ENCODE assay signal across 26 cellular contexts in genomic region chr20:36532822-36533221, GRCh38.
"Had no signal": no experiment of that assay in that cellular context is flagged by ENCODE, and none has a peak within 500 bp of the region (broad histone marks: within the 10 kb centered on the region; RNA-seq: fewer than 3 reads in every experiment).

No MANE protein-coding gene starts in this region.

- H3K4me3 Mint-ChIP-seq: activated CD4-positive, alpha-beta memory T cell treated with anti-CD3 and anti-CD28 coated beads for 36 hours; activated CD4-positive, alpha-beta T cell treated with anti-CD3 and anti-CD28 coated beads, Interleukin-2, amount 10 ng/mL, durations not matched to agents 7 days and 5 days; activated naive CD4-positive, alpha-beta T cell treated with anti-CD3 and anti-CD28 coated beads, Interleukin-2, amount 10 ng/mL, durations not matched to agents 7 days and 5 days; activated naive CD8-positive, alpha-beta T cell; activated naive CD8-positive, alpha-beta T cell treated with anti-CD3 and anti-CD28 coated beads, Interleukin-2, amount 50 U/mL, for 24 hours; activated T-cell treated with anti-CD3 and anti-CD28 coated beads, Interleukin-2, amount 50 U/mL, for 4 hours; activated T-helper 1 cell treated with anti-CD3 and anti-CD28 coated beads, Interleukin-12 subunit alpha, Interleukin-12 subunit beta, Interleukin-2, Interleukin-4 antibody, amounts not matched to agents 30 ng/mL and 10 ng/mL and 1 ng/mL, durations not matched to agents 14 hours and 24 hours and 36 hours; central memory CD8-positive, alpha-beta T cell had no signal

- H3K4me1 Mint-ChIP-seq: activated CD4-positive, alpha-beta T cell treated with anti-CD3 and anti-CD28 coated beads, Interleukin-2, amount 10 ng/mL, durations not matched to agents 7 days and 5 days; activated naive CD4-positive, alpha-beta T cell treated with anti-CD3 and anti-CD28 coated beads, Interleukin-2, amount 10 ng/mL, durations not matched to agents 7 days and 5 days; activated naive CD8-positive, alpha-beta T cell treated with anti-CD3 and anti-CD28 coated beads, Interleukin-2, amount 50 U/mL, for 24 hours; central memory CD8-positive, alpha-beta T cell had no signal

- H3K27ac ChIP-seq: cardiac muscle cell, SJCRH30, SK-N-MC had no signal

- H3K27me3 Mint-ChIP-seq: activated CD4-positive, alpha-beta memory T cell treated with anti-CD3 and anti-CD28 coated beads for 36 hours; activated CD4-positive, alpha-beta T cell treated with anti-CD3 and anti-CD28 coated beads, Interleukin-2, amount 10 ng/mL, durations not matched to agents 7 days and 5 days; activated naive CD8-positive, alpha-beta T cell; activated naive CD8-positive, alpha-beta T cell treated with anti-CD3 and anti-CD28 coated beads, Interleukin-2, amount 50 U/mL, for 24 hours; central memory CD8-positive, alpha-beta T cell had no signal

- H3K36me3 ChIP-seq: cardiac muscle cell had no signal

- H3K9me3 Mint-ChIP-seq: activated CD4-positive, alpha-beta memory T cell treated with anti-CD3 and anti-CD28 coated beads for 36 hours; activated CD4-positive, alpha-beta T cell treated with anti-CD3 and anti-CD28 coated beads, Interleukin-2, amount 10 ng/mL, durations not matched to agents 7 days and 5 days; activated naive CD4-positive, alpha-beta T cell treated with anti-CD3 and anti-CD28 coated beads, Interleukin-2, amount 10 ng/mL, durations not matched to agents 7 days and 5 days; activated naive CD8-positive, alpha-beta T cell treated with anti-CD3 and anti-CD28 coated beads, Interleukin-2, amount 50 U/mL, for 24 hours; activated T-cell treated with anti-CD3 and anti-CD28 coated beads, Interleukin-2, amount 50 U/mL, for 4 hours; activated T-helper 1 cell treated with anti-CD3 and anti-CD28 coated beads, Interleukin-12 subunit alpha, Interleukin-12 subunit beta, Interleukin-2, Interleukin-4 antibody, amounts not matched to agents 30 ng/mL and 10 ng/mL and 1 ng/mL, durations not matched to agents 14 hours and 24 hours and 36 hours; central memory CD8-positive, alpha-beta T cell had no signal

- ATAC-seq: activated naive CD8-positive, alpha-beta T cell treated with anti-CD3 and anti-CD28 coated beads, Interleukin-2, amount 50 U/mL, for 24 hours; activated T-cell treated with anti-CD3 and anti-CD28 coated beads, Interleukin-2, amount 50 U/mL, for 4 hours had no signal

- H3K9me3 ChIP-seq: SJCRH30 had no signal

- H3K27ac Mint-ChIP-seq: activated CD4-positive, alpha-beta memory T cell treated with anti-CD3 and anti-CD28 coated beads for 36 hours; activated CD4-positive, alpha-beta T cell treated with anti-CD3 and anti-CD28 coated beads, Interleukin-2, amount 10 ng/mL, durations not matched to agents 7 days and 5 days; activated naive CD4-positive, alpha-beta T cell treated with anti-CD3 and anti-CD28 coated beads, Interleukin-2, amount 10 ng/mL, durations not matched to agents 7 days and 5 days; activated naive CD8-positive, alpha-beta T cell; activated naive CD8-positive, alpha-beta T cell treated with anti-CD3 and anti-CD28 coated beads, Interleukin-2, amount 50 U/mL, for 24 hours; activated T-helper 1 cell treated with anti-CD3 and anti-CD28 coated beads, Interleukin-12 subunit alpha, Interleukin-12 subunit beta, Interleukin-2, Interleukin-4 antibody, amounts not matched to agents 30 ng/mL and 10 ng/mL and 1 ng/mL, durations not matched to agents 14 hours and 24 hours and 36 hours had no signal

- H3K36me3 Mint-ChIP-seq: activated CD4-positive, alpha-beta memory T cell treated with anti-CD3 and anti-CD28 coated beads for 36 hours; activated naive CD4-positive, alpha-beta T cell treated with anti-CD3 and anti-CD28 coated beads, Interleukin-2, amount 10 ng/mL, durations not matched to agents 7 days and 5 days; activated naive CD8-positive, alpha-beta T cell had no signal

- H3K4me3 ChIP-seq: cardiac muscle cell, SJCRH30, SK-N-MC had no signal

- H3K27me3 ChIP-seq: cardiac muscle cell had no signal

- DNase-seq: activated CD4-positive, alpha-beta memory T cell treated with anti-CD3 and anti-CD28 coated beads for 36 hours; activated CD4-positive, alpha-beta T cell treated with anti-CD3 and anti-CD28 coated beads, Interleukin-2, amount 10 ng/mL, durations not matched to agents 7 days and 5 days; activated CD8-positive, alpha-beta memory T cell treated with anti-CD3 and anti-CD28 coated beads, Interleukin-2, amount 50 U/mL, for 4 hours; activated effector memory CD4-positive, alpha-beta T cell treated with Interleukin-2 at 50 U/mL for 16 hours; activated naive CD4-positive, alpha-beta T cell treated with anti-CD3 and anti-CD28 coated beads, Interleukin-2, amount 10 ng/mL, durations not matched to agents 7 days and 5 days; activated naive CD8-positive, alpha-beta T cell treated with anti-CD3 and anti-CD28 coated beads, Interleukin-2, amount 50 U/mL, for 24 hours; activated T-cell treated with anti-CD3 and anti-CD28 coated beads for 4 hours; activated T-cell treated with anti-CD3 and anti-CD28 coated beads, Interleukin-2, amount 50 U/mL, for 4 hours; anterior cingulate cortex; NCI-H187; NCI-H2029 treated with DMSO at 0.1 percent for 48 hours; NCI-H2227 treated with DMSO at 0.1 percent for 48 hours; NCI-H446; NCI-H510A treated with DMSO at 0.1 percent for 48 hours; NCI-H526 treated with DMSO at 0.1 percent for 48 hours; NCI-H774; OCI-M1; SHP77; SJCRH30; T1000 had no signal

- FAIRE-seq: TTC549 had no signal
